2 cellular contexts compared by ENCODE assay signal in the genomic region with DNA sequence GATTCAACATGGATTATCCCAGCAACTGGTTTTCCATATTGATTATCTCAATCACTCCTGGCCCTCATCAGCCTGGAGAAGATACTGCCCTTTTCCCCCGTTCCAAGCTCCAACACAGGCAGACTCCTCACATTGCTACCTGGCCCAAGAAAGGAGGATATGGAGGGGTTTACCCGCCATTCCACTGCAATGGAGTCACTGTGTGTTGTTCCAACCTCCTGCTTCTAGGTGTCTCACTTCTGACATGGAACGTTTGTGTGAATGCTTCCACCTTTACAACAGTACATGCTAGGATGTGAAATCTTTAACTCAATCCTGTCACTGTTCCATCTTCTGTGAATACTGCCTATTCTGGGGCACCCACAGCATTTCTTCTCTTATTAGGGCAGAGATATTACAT.
TF ChIP-seq lines count a peak whose summit lies in the region.

No MANE protein-coding gene starts in this region.

TF ChIP-seq in HepG2, 621 proteins besides CTCF, POLR2A, EP300 and RAD21 (continued from another document):
- TF ChIP-seq ZGPAT (CRISPR knock-in tag; IDR thresholded peaks at IDR 0.05) (no peak), THAP9 (CRISPR knock-in tag; IDR thresholded peaks at IDR 0.05; ENCODE audit: borderline replicate concordance) (no peak), ZNF430 (CRISPR knock-in tag; IDR thresholded peaks at IDR 0.05) (no peak), MLX (CRISPR knock-in tag; IDR thresholded peaks at IDR 0.05) (no peak), EEA1 (CRISPR knock-in tag; IDR thresholded peaks at IDR 0.05; ENCODE audit: borderline replicate concordance) (no peak), ZNF333 (CRISPR knock-in tag; IDR thresholded peaks at IDR 0.05; ENCODE audit: borderline replicate concordance) (no peak), MAFG (CRISPR knock-in tag; IDR thresholded peaks at IDR 0.05) (no peak), GTF2F1 (IDR thresholded peaks at IDR 0.05; ENCODE audit: low read length) (no peak), SMC3 (IDR thresholded peaks at IDR 0.05; ENCODE audit: low read length) (no peak), ZNF33B (CRISPR knock-in tag; IDR thresholded peaks at IDR 0.05) (no peak), TP53 (CRISPR knock-in tag; conservative IDR thresholded peaks at IDR 0.05) (no peak), ATF5 (CRISPR knock-in tag; IDR thresholded peaks at IDR 0.05; ENCODE audit: low read depth) (no peak)
- TF ChIP-seq, protein P1, sequence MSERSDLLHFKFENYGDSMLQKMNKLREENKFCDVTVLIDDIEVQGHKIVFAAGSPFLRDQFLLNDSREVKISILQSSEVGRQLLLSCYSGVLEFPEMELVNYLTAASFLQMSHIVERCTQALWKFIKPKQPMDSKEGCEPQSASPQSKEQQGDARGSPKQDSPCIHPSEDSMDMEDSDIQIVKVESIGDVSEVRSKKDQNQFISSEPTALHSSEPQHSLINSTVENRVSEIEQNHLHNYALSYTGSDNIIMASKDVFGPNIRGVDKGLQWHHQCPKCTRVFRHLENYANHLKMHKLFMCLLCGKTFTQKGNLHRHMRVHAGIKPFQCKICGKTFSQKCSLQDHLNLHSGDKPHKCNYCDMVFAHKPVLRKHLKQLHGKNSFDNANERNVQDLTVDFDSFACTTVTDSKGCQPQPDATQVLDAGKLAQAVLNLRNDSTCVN (CRISPR knock-in tag; IDR thresholded peaks at IDR 0.05; ENCODE audit: borderline replicate concordance) = no peak
- TF ChIP-seq, protein P2, sequence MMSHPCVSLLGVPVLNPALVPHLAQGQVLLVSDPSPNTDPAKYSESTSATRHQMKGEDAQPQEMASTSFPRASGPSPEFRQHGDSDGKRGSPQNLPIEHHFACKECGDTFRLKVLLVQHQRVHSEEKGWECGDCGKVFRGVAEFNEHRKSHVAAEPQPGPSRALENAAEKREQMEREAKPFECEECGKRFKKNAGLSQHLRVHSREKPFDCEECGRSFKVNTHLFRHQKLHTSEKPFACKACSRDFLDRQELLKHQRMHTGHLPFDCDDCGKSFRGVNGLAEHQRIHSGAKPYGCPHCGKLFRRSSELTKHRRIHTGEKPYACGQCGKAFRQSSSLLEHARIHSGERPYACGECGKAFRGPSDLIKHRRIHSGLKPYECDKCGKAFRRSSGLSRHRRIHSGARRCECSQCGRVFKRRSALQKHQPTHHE (CRISPR knock-in tag; IDR thresholded peaks at IDR 0.05; ENCODE audit: borderline replicate concordance) = no peak

TF ChIP-seq in WTC11, 78 proteins besides CTCF, POLR2A, EP300 and RAD21:
- TF ChIP-seq, protein P3, sequence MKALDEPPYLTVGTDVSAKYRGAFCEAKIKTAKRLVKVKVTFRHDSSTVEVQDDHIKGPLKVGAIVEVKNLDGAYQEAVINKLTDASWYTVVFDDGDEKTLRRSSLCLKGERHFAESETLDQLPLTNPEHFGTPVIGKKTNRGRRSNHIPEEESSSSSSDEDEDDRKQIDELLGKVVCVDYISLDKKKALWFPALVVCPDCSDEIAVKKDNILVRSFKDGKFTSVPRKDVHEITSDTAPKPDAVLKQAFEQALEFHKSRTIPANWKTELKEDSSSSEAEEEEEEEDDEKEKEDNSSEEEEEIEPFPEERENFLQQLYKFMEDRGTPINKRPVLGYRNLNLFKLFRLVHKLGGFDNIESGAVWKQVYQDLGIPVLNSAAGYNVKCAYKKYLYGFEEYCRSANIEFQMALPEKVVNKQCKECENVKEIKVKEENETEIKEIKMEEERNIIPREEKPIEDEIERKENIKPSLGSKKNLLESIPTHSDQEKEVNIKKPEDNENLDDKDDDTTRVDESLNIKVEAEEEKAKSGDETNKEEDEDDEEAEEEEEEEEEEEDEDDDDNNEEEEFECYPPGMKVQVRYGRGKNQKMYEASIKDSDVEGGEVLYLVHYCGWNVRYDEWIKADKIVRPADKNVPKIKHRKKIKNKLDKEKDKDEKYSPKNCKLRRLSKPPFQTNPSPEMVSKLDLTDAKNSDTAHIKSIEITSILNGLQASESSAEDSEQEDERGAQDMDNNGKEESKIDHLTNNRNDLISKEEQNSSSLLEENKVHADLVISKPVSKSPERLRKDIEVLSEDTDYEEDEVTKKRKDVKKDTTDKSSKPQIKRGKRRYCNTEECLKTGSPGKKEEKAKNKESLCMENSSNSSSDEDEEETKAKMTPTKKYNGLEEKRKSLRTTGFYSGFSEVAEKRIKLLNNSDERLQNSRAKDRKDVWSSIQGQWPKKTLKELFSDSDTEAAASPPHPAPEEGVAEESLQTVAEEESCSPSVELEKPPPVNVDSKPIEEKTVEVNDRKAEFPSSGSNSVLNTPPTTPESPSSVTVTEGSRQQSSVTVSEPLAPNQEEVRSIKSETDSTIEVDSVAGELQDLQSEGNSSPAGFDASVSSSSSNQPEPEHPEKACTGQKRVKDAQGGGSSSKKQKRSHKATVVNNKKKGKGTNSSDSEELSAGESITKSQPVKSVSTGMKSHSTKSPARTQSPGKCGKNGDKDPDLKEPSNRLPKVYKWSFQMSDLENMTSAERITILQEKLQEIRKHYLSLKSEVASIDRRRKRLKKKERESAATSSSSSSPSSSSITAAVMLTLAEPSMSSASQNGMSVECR (CRISPR knock-in tag; IDR thresholded peaks at IDR 0.05; ENCODE audit: borderline replicate concordance) = no peak
- no peak for TF ChIP-seq SP1 (CRISPR knock-in tag; conservative IDR thresholded peaks at IDR 0.05)
- TF ChIP-seq SOX15 (CRISPR knock-in tag; IDR thresholded peaks at IDR 0.05) = no peak
- TF ChIP-seq ZNF532 (CRISPR knock-in tag; IDR thresholded peaks at IDR 0.05; ENCODE audit: borderline replicate concordance) = no peak
- TF ChIP-seq HMGA2 (CRISPR knock-in tag; IDR thresholded peaks at IDR 0.05) = no peak
- no peak for TF ChIP-seq KAT7 (CRISPR knock-in tag; IDR thresholded peaks at IDR 0.05; ENCODE audit: borderline replicate concordance)
- no peak for TF ChIP-seq GABPB1 (CRISPR knock-in tag; IDR thresholded peaks at IDR 0.05)
- no peak for TF ChIP-seq PRRX2 (CRISPR knock-in tag; IDR thresholded peaks at IDR 0.05)
- TF ChIP-seq, protein P4, sequence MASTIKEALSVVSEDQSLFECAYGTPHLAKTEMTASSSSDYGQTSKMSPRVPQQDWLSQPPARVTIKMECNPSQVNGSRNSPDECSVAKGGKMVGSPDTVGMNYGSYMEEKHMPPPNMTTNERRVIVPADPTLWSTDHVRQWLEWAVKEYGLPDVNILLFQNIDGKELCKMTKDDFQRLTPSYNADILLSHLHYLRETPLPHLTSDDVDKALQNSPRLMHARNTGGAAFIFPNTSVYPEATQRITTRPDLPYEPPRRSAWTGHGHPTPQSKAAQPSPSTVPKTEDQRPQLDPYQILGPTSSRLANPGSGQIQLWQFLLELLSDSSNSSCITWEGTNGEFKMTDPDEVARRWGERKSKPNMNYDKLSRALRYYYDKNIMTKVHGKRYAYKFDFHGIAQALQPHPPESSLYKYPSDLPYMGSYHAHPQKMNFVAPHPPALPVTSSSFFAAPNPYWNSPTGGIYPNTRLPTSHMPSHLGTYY (CRISPR knock-in tag; IDR thresholded peaks at IDR 0.05) = no peak
- TF ChIP-seq ZNF263 (CRISPR knock-in tag; IDR thresholded peaks at IDR 0.05; ENCODE audit: low read depth) = no peak
- TF ChIP-seq, protein P5, sequence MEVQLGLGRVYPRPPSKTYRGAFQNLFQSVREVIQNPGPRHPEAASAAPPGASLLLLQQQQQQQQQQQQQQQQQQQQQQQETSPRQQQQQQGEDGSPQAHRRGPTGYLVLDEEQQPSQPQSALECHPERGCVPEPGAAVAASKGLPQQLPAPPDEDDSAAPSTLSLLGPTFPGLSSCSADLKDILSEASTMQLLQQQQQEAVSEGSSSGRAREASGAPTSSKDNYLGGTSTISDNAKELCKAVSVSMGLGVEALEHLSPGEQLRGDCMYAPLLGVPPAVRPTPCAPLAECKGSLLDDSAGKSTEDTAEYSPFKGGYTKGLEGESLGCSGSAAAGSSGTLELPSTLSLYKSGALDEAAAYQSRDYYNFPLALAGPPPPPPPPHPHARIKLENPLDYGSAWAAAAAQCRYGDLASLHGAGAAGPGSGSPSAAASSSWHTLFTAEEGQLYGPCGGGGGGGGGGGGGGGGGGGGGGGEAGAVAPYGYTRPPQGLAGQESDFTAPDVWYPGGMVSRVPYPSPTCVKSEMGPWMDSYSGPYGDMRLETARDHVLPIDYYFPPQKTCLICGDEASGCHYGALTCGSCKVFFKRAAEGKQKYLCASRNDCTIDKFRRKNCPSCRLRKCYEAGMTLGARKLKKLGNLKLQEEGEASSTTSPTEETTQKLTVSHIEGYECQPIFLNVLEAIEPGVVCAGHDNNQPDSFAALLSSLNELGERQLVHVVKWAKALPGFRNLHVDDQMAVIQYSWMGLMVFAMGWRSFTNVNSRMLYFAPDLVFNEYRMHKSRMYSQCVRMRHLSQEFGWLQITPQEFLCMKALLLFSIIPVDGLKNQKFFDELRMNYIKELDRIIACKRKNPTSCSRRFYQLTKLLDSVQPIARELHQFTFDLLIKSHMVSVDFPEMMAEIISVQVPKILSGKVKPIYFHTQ (CRISPR knock-in tag; IDR thresholded peaks at IDR 0.05) = no peak
- TF ChIP-seq ZNF281 (CRISPR knock-in tag; IDR thresholded peaks at IDR 0.05) = no peak
- TF ChIP-seq ATF2 (CRISPR knock-in tag; IDR thresholded peaks at IDR 0.05; ENCODE audit: borderline replicate concordance, low read depth) = no peak
- TF ChIP-seq ELF4 (CRISPR knock-in tag; IDR thresholded peaks at IDR 0.05; ENCODE audit: low read depth) = no peak
